8 cellular contexts compared by ENCODE assay signal in the genomic region with DNA sequence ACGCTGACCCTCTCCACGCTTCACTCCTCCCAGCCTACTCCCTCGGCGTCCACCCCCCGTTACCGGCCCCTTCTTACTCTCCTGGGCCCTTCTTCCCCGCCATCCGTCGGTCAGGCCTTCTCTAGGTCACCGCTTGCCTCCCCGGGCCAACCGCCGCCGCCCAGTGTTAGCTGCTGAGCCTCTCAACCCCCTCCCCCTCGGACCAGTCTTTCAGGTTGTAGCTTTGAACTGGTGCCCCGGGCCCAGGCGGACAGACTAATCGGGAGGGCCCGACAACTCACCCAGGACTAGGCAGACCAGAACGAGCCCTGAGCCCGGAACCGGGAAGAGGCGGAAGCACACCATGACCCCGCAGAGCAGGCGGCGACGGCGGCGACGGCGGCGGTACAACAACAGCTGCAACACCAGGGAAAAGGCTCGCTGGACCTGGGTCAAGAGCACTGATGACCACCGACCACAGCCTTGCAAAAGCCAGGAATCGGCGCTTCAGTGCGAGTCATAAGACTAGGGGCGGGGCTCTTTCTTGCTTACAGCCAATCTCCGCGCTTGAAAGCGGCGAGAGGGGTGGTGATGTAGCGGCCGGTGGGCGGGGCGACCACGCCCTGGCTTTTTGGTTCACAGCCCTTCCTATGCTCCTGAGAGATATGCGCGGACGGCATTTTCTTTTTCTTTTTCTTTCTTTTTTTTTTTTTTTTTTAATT. TPM values are rescaled to one million over a fixed set of nuclear protein-coding genes. Genes with fewer than 3 reads are reported as not detected.
DNase-seq lines count a peak whose midpoint lies in the region; ATAC-seq, FAIRE-seq and TF ChIP-seq lines count a peak whose summit lies in the region.

A gene (minus strand): TSS at position 472 of the 701 bp plus-strand sequence. CDS start 127 bp downstream, at position 345.

- WGBS in mammary epithelial cell (ENCODE audit: low coverage, missing lambda C conversion rate), result 28% methylated on average over 25 of the region's 50 CpGs
- 0 to 35% (median 4%) methylated on average over 41 to 50 of the region's 50 CpGs for WGBS in small intestine, 3 donors

- peak; percentile 97 for ATAC-seq in HG03175 (IDR thresholded peaks at IDR 0.05; ENCODE audit: unreplicated experiment)

- H3K27me3 ChIP-seq in mammary epithelial cell (ENCODE audit: insufficient read depth, low read length) (no peaks in the 10 kb centered on the region), small intestine (ENCODE audit: control insufficient read depth in 2 of 2, insufficient read depth in 2 of 2, low read length in 2 of 2) (no peaks in the 10 kb centered on the region)

- no peaks in the 10 kb centered on the region for H4K20me1 ChIP-seq in mammary epithelial cell (ENCODE audit: insufficient read depth, low read length)

- peak within 1 kb of the TSS; percentile 30 for H2AFZ ChIP-seq in mammary epithelial cell (ENCODE audit: low read depth, low read length)

- dilution Hi-C loops in mammary epithelial cell (cut with HindIII; ENCODE audit: low sequenced_read_pairs), result no loop called here

- DNase-seq in AG08395 (ENCODE audit: low spot score) (peak; percentile 83), NCI-H2227 treated with DMSO at 0.1 percent for 48 hours (lab: John Stamatoyannopoulos, UW) (peak; percentile 93), mammary epithelial cell (peak; percentile 80), iPS-NIHi11 (ENCODE audit: low spot score) (peak; percentile 79), small intestine (peak; percentile 80)

- H3K36me3 ChIP-seq in mammary epithelial cell (ENCODE audit: insufficient read depth, low read length) (no peaks in the 10 kb centered on the region), small intestine (ENCODE audit: control insufficient read depth in 2 of 2, insufficient read depth in 2 of 2, low read length in 2 of 2) (no peaks in the 10 kb centered on the region)

- no peak for TF ChIP-seq CTCF in WI38 (IDR thresholded peaks at IDR 0.05; ENCODE audit: low read depth, low read length)
- no peak for TF ChIP-seq CTCF in mammary epithelial cell (conservative IDR thresholded peaks at IDR 0.05 in 1 of 2, IDR thresholded peaks at IDR 0.05 in 1 of 2; ENCODE audit: extremely low read depth in 1 of 2, insufficient read depth in 1 of 2, low read depth in 1 of 2, low read length in 2 of 2)

- peak within 1 kb of the TSS; percentile 70 for H3K4me3 ChIP-seq in WI38 (ENCODE audit: low read depth, low read length)
- peak within 1 kb of the TSS; percentile 59 to 80 (median 61) for H3K4me3 ChIP-seq in mammary epithelial cell (replicated peaks in 1 of 3; ENCODE audit: insufficient read depth in 1 of 3, low read depth in 2 of 3, low read length in 3 of 3)
- peak within 1 kb of the TSS; percentile 70 to 76 for H3K4me3 ChIP-seq in small intestine (ENCODE audit: low read depth in 1 of 2, low read length in 2 of 2)

- peak within 1 kb of the TSS; percentile 83 for H3K27ac ChIP-seq in mammary epithelial cell (ENCODE audit: insufficient read depth, low read depth, low read length)
- peak within 1 kb of the TSS; percentile 66 to 94 for H3K27ac ChIP-seq in small intestine (ENCODE audit: low read depth in 1 of 2, low read length in 1 of 2)

- CTCF ChIA-PET in mammary epithelial cell (lab: Charles Lee; ENCODE audit: low non-redundant PET), result no interaction called here

- TF ChIP-seq POLR2A in GM18951 (IDR thresholded peaks at IDR 0.05; ENCODE audit: extremely low read depth, insufficient read depth, insufficient read length), result peak; percentile 66

- H3K9ac ChIP-seq in mammary epithelial cell (ENCODE audit: insufficient read depth, low read length), result peak within 1 kb of the TSS; percentile 90

- TSS peak; percentile 64 for BruUV-seq in mammary epithelial cell (replicated peaks; lab: Mats Ljungman, UMichigan)

- FAIRE-seq in small intestine (lab: Jason Lieb, UNC), result no peak

- H3K9me3 ChIP-seq in mammary epithelial cell (replicated peaks; ENCODE audit: insufficient read depth, low read length) (no peaks in the 10 kb centered on the region), small intestine (ENCODE audit: control insufficient read depth, low read depth) (no peaks in the 10 kb centered on the region)

- intact Hi-C loops in mammary epithelial cell (cut with micrococcal nuclease), result loop anchor here (2.0 kb wide), 1 partner anchor 218 kb away; a partner anchor contains a TSS

- peaks cover 49% of the 10 kb centered on the region for H3K79me2 ChIP-seq in mammary epithelial cell (ENCODE audit: insufficient read depth, low read length)

- in situ Hi-C loops in GM18951 (cut with MboI; ENCODE audit: low sequenced_read_pairs, unreplicated experiment) (no loop called here), mammary epithelial cell (cut with MboI; ENCODE audit: low sequenced_read_pairs in 2 of 2) (no loop called here)

- peak within 1 kb of the TSS; percentile 40 for H3K4me2 ChIP-seq in mammary epithelial cell (ENCODE audit: insufficient read depth, low read depth, low read length)

- peaks cover 8% of the 10 kb centered on the region for H3K4me1 ChIP-seq in mammary epithelial cell (ENCODE audit: insufficient read depth, low read length)
- H3K4me1 ChIP-seq in small intestine (ENCODE audit: control insufficient read depth in 2 of 2, insufficient read depth in 1 of 2, low read depth in 1 of 2, low read length in 1 of 2), result no peaks in the 10 kb centered on the region

RNA-seq across cellular contexts. Expression of the gene that starts here (rescaled TPM):
- total RNA-seq in mammary epithelial cell, result 100 to 1,000 TPM; 146 to 475 TPM
- polyA plus RNA-seq in mammary epithelial cell (149 TPM), small intestine (10 to 100 TPM; 16.5 to 39.1 (median 30.0) TPM)
- 90.1 TPM for polyA minus RNA-seq in mammary epithelial cell

Comparison
In these comparisons a context has a peak if more than half of its experiments do, and no peak if none do; other contexts are left out.
1. Peak in every context shown above with its lines: DNase-seq, ATAC-seq, H3K4me3 ChIP-seq and H3K27ac ChIP-seq.